ENCODE assay signal across 22 cellular contexts in genomic region chr10:64234489-64234888, GRCh38.
"Had no signal": no experiment of that assay in that cellular context is flagged by ENCODE, and none has a peak within 500 bp of the region (broad histone marks: within the 10 kb centered on the region; RNA-seq: fewer than 3 reads in every experiment).

No MANE protein-coding gene starts in this region.

- FAIRE-seq: frontal cortex had no signal

- H2AFZ ChIP-seq: hepatocyte had no signal

- H3K36me3 ChIP-seq: esophagus muscularis mucosa, gastroesophageal sphincter, heart left ventricle, left lung, lower lobe of right lung had no signal

- H3K9me3 ChIP-seq: gastroesophageal sphincter, lower lobe of right lung, mucosa of descending colon had no signal

- H3K27ac ChIP-seq: coronary artery, dorsolateral prefrontal cortex, esophagus muscularis mucosa, foreskin keratinocyte, gastroesophageal sphincter, heart left ventricle, hepatocyte, left lung, lower lobe of right lung had no signal

- H3K4me1 ChIP-seq: esophagus muscularis mucosa, foreskin keratinocyte, gastroesophageal sphincter, heart left ventricle, left lung, lower lobe of right lung had no signal

- H3K4me2 ChIP-seq: hepatocyte had no signal

- H3K4me3 ChIP-seq: coronary artery, dorsolateral prefrontal cortex, esophagus muscularis mucosa, gastroesophageal sphincter, heart left ventricle, hepatocyte, left lung, lower lobe of right lung, mucosa of descending colon had no signal

- DNase-seq: dermis blood vessel endothelial cell; dorsolateral prefrontal cortex; effector CD4-positive, alpha-beta T cell; effector memory CD4-positive, alpha-beta T cell; foreskin keratinocyte; heart left ventricle; hypothalamus; immature natural killer cell; islet precursor cell; left cardiac atrium; left lung; left ventricle myocardium superior; lower lobe of right lung; mesenchymal stem cell; mucosa of descending colon; naive B cell; naive thymus-derived CD8-positive, alpha-beta T cell had no signal

- H3K27me3 ChIP-seq: dorsolateral prefrontal cortex, esophagus muscularis mucosa, foreskin keratinocyte, gastroesophageal sphincter, heart left ventricle, hepatocyte, left lung had no signal

- H3K79me2 ChIP-seq: hepatocyte had no signal

- ATAC-seq: foreskin keratinocyte; gastroesophageal sphincter; heart left ventricle; left cardiac atrium; left lung; left ventricle myocardium superior; lower lobe of right lung; mucosa of descending colon; naive thymus-derived CD8-positive, alpha-beta T cell had no signal
